ENCODE assay signal across 19 cellular contexts in the genomic region with DNA sequence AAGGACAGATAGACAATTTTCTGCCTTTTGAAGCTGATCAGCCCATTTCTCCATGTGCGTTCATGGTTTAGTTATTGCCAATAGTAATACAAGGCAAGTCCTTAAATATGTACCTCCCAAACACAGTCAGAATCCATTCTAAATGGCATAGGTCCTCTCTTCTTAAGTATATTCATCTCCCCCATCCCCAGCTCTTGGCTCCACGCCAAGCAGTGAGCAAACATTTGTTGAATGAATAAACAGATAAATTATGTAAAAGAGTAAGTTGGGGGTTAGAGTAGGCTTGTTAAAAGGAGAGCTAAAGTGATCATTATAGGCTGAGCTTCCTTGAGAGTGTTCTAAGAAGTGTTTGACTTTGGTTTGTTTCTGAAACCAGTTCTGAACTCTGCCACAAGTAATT.
DNase-seq lines count a peak whose midpoint lies in the region; ATAC-seq and TF ChIP-seq lines count a peak whose summit lies in the region.
"Had no signal": no experiment of that assay in that cellular context is flagged by ENCODE, and none has a peak within 500 bp of the region (broad histone marks: within the 10 kb centered on the region; RNA-seq: fewer than 3 reads in every experiment).

No MANE protein-coding gene starts in this region.

- peak; percentile 9 for ATAC-seq in mucosa of descending colon
- ATAC-seq: activated naive CD4-positive, alpha-beta T cell treated with anti-CD3 and anti-CD28 coated beads, Interleukin-2, amount 50 U/mL, for 72 hours; Panc1 had no signal

- H3K27ac Mint-ChIP-seq in activated CD4-positive, alpha-beta T cell treated with anti-CD3 and anti-CD28 coated beads, Interleukin-2, amount 10 ng/mL, durations not matched to agents 24 days and 14 days, result peak overlapping the region; percentile 35
- H3K27ac Mint-ChIP-seq: activated naive CD4-positive, alpha-beta T cell treated with anti-CD3 and anti-CD28 coated beads, Interleukin-2, amount 50 U/mL, for 72 hours; endodermal cell had no signal

- H3K9me3 ChIP-seq in mucosa of descending colon (no peaks in the 10 kb centered on the region), SJCRH30 (replicated peaks) (no peaks in the 10 kb centered on the region)
- H3K9me3 ChIP-seq: HAP-1, testis had no signal

- peaks cover 13% of the 10 kb centered on the region for H3K9me3 Mint-ChIP-seq in activated CD4-positive, alpha-beta T cell treated with anti-CD3 and anti-CD28 coated beads, Interleukin-2, amount 10 ng/mL, durations not matched to agents 24 days and 14 days
- H3K9me3 Mint-ChIP-seq: endodermal cell had no signal

- no peak for DNase-seq in activated CD4-positive, alpha-beta T cell treated with anti-CD3 and anti-CD28 coated beads, Interleukin-2, amount 10 ng/mL, durations not matched to agents 24 days and 14 days
- no peak for DNase-seq in activated CD4-positive, alpha-beta T cell treated with anti-CD3 and anti-CD28 coated beads, Interleukin-2, amount 50 U/mL, for 1 hour
- peak; percentile 42 for DNase-seq in NCI-H1417 treated with DMSO at 0.1 percent for 48 hours (lab: John Stamatoyannopoulos, UW)
- peak; percentile 17 for DNase-seq in OCI-M1 (lab: John Stamatoyannopoulos, UW)
- no peak for DNase-seq in mucosa of descending colon
- no peak for DNase-seq in stimulated activated CD4-positive, alpha-beta T cell treated with anti-CD3 and anti-CD28 coated beads, Interleukin-4, amount 100 ng/mL, for 4 hours
- DNase-seq in SW 1271 (lab: John Stamatoyannopoulos, UW), result no peak
- DNase-seq in SJCRH30, result no peak
- DNase-seq: activated T-cell treated with anti-CD3 and anti-CD28 coated beads, Interleukin-2, amount 50 U/mL, for 48 hours; CD4-positive, alpha-beta memory T cell; DND-41; endodermal cell; NCI-H774; occipital lobe; testis had no signal

- H3K36me3 ChIP-seq in mucosa of descending colon (ENCODE audit: low read depth) (no peaks in the 10 kb centered on the region), SJCRH30 (no peaks in the 10 kb centered on the region)
- H3K36me3 ChIP-seq: HAP-1 had no signal

- H3K4me1 ChIP-seq in mucosa of descending colon (ENCODE audit: low read depth) (peaks cover 10% of the 10 kb centered on the region), SJCRH30 (peaks cover 8% of the 10 kb centered on the region)
- H3K4me1 ChIP-seq: HAP-1, testis had no signal

- no peak for TF ChIP-seq CTCF in mucosa of descending colon (IDR thresholded peaks at IDR 0.05)

- no peak overlapping the region for H3K27ac ChIP-seq in SJCRH30
- H3K27ac ChIP-seq: SK-N-MC, testis had no signal

- H3K4me3 Mint-ChIP-seq in activated CD4-positive, alpha-beta T cell treated with anti-CD3 and anti-CD28 coated beads, Interleukin-2, amount 10 ng/mL, durations not matched to agents 24 days and 14 days, result no peak overlapping the region
- H3K4me3 Mint-ChIP-seq: CD4-positive, alpha-beta memory T cell; endodermal cell had no signal

- peaks cover 81% of the 10 kb centered on the region for H3K36me3 Mint-ChIP-seq in activated CD4-positive, alpha-beta T cell treated with anti-CD3 and anti-CD28 coated beads, Interleukin-2, amount 10 ng/mL, durations not matched to agents 24 days and 14 days (ENCODE audit: low read depth)

- H3K4me1 Mint-ChIP-seq in activated CD4-positive, alpha-beta T cell treated with anti-CD3 and anti-CD28 coated beads, Interleukin-2, amount 10 ng/mL, durations not matched to agents 24 days and 14 days, result peaks cover 66% of the 10 kb centered on the region
- H3K4me1 Mint-ChIP-seq: endodermal cell had no signal

- H3K27me3 ChIP-seq in SJCRH30, result no peaks in the 10 kb centered on the region
- H3K27me3 ChIP-seq: testis had no signal

- no peak overlapping the region for H3K4me3 ChIP-seq in mucosa of descending colon
- no peak overlapping the region for H3K4me3 ChIP-seq in SJCRH30
- H3K4me3 ChIP-seq: HAP-1, SK-N-MC, testis had no signal

- H3K27me3 Mint-ChIP-seq in activated CD4-positive, alpha-beta T cell treated with anti-CD3 and anti-CD28 coated beads, Interleukin-2, amount 10 ng/mL, durations not matched to agents 24 days and 14 days, result no peaks in the 10 kb centered on the region
- H3K27me3 Mint-ChIP-seq: CD4-positive, alpha-beta memory T cell had no signal

- intact Hi-C loops in activated CD4-positive, alpha-beta T cell treated with anti-CD3 and anti-CD28 coated beads, Interleukin-2, amount 10 ng/mL, durations not matched to agents 24 days and 14 days (cut with micrococcal nuclease), result no loop called here
- intact Hi-C loops in mucosa of descending colon (cut with DNase I, micrococcal nuclease), result no loop called here

Comparison
In these comparisons a context has a peak if more than half of its experiments do, and no peak if none do; other contexts are left out.
1. DNase-seq: peak in NCI-H1417 treated with DMSO at 0.1 percent for 48 hours (single experiment) and OCI-M1 (single experiment); none in activated CD4-positive, alpha-beta T cell treated with anti-CD3 and anti-CD28 coated beads, Interleukin-2, amount 10 ng/mL, durations not matched to agents 24 days and 14 days (single experiment), activated CD4-positive, alpha-beta T cell treated with anti-CD3 and anti-CD28 coated beads, Interleukin-2, amount 50 U/mL, for 1 hour (single experiment), mucosa of descending colon (0 of 3), stimulated activated CD4-positive, alpha-beta T cell treated with anti-CD3 and anti-CD28 coated beads, Interleukin-4, amount 100 ng/mL, for 4 hours (0 of 2), SW 1271 (0 of 2) and SJCRH30 (0 of 2).